Comparison of ENCODE assay signal across 8 cellular contexts in genomic region chr14:69768873-69769272, GRCh38. TPM values are rescaled to one million over a fixed set of nuclear protein-coding genes. Genes with fewer than 3 reads are reported as not detected.
DNase-seq lines count a peak whose midpoint lies in the region; ATAC-seq and TF ChIP-seq lines count a peak whose summit lies in the region.

No MANE protein-coding gene starts in this region.

- peaks cover 56% of the 10 kb centered on the region for H3K36me3 ChIP-seq in CD4-positive, CD25-positive, alpha-beta regulatory T cell (ENCODE audit: control insufficient read depth, insufficient read depth, low read length)
- peaks cover 64% of the 10 kb centered on the region for H3K36me3 ChIP-seq in NT2/D1 (ENCODE audit: insufficient read depth, insufficient read length, low read length)

- peaks cover 55% of the 10 kb centered on the region for H3K4me1 ChIP-seq in CD4-positive, CD25-positive, alpha-beta regulatory T cell (ENCODE audit: control insufficient read depth, insufficient read depth, low read length, poor library complexity, severe bottlenecking)
- H3K4me1 ChIP-seq in NT2/D1 (ENCODE audit: insufficient read depth, insufficient read length), result no peaks in the 10 kb centered on the region

- peak overlapping the region; percentile 66 to 100 (median 100) for H3K27ac Mint-ChIP-seq in CD4-positive, CD25-positive, alpha-beta regulatory T cell
- H3K27ac Mint-ChIP-seq in effector memory CD8-positive, alpha-beta T cell, result peak overlapping the region; percentile 99 to 100
- peak overlapping the region; percentile 100 for H3K27ac Mint-ChIP-seq in nephron progenitor cell

- H3K9ac ChIP-seq in NT2/D1 (ENCODE audit: insufficient read length, low read depth), result no peak overlapping the region

- peaks cover 41 to 78% (median 61%) of the 10 kb centered on the region in 4 donors for H3K4me1 Mint-ChIP-seq in CD4-positive, CD25-positive, alpha-beta regulatory T cell
- H3K4me1 Mint-ChIP-seq in effector memory CD8-positive, alpha-beta T cell (ENCODE audit: low read depth in 2 of 2), result peaks cover 52 to 62% of the 10 kb centered on the region in 2 donors
- H3K4me1 Mint-ChIP-seq in nephron progenitor cell, result peaks cover 51% of the 10 kb centered on the region

- peaks cover 13% of the 10 kb centered on the region for H3K27me3 Mint-ChIP-seq in CD4-positive, CD25-positive, alpha-beta regulatory T cell
- no peaks in the 10 kb centered on the region for H3K27me3 Mint-ChIP-seq in effector memory CD8-positive, alpha-beta T cell
- no peaks in the 10 kb centered on the region for H3K27me3 Mint-ChIP-seq in nephron progenitor cell (ENCODE audit: low read depth, poor library complexity)

- ATAC-seq in CD4-positive, CD25-positive, alpha-beta regulatory T cell (ENCODE audit: low read depth in 2 of 2), result no peak
- no peak for ATAC-seq in effector memory CD8-positive, alpha-beta T cell (replicated peaks)

- DNase-seq in CD4-positive, CD25-positive, alpha-beta regulatory T cell, result no peak
- DNase-seq in NT2/D1 (ENCODE audit: low read depth, low spot score) (no peak), nephron progenitor cell (no peak), germinal center (ENCODE audit: low spot score) (no peak), NCI-H146 treated with DMSO at 0.1 percent for 48 hours (lab: John Stamatoyannopoulos, UW; ENCODE audit: unreplicated experiment) (no peak), NCI-H82 treated with DMSO at 0.1 percent for 48 hours (lab: John Stamatoyannopoulos, UW; ENCODE audit: unreplicated experiment) (no peak), AG20443 (ENCODE audit: low spot score) (no peak)
- no peak for DNase-seq in effector memory CD8-positive, alpha-beta T cell

- H3K27me3 ChIP-seq in CD4-positive, CD25-positive, alpha-beta regulatory T cell (ENCODE audit: control insufficient read depth, insufficient read depth, low read length), result no peaks in the 10 kb centered on the region
- H3K27me3 ChIP-seq in NT2/D1 (ENCODE audit: insufficient read depth, insufficient read length), result no peaks in the 10 kb centered on the region

- peak overlapping the region; percentile 17 for H3K27ac ChIP-seq in CD4-positive, CD25-positive, alpha-beta regulatory T cell (ENCODE audit: insufficient read depth, low read length, poor library complexity, severe bottlenecking)

- H3K4me3 ChIP-seq in CD4-positive, CD25-positive, alpha-beta regulatory T cell (ENCODE audit: low read depth, low read length), result peak overlapping the region; percentile 97
- peak overlapping the region; percentile 13 for H3K4me3 ChIP-seq in NT2/D1 (ENCODE audit: insufficient read length, low read depth)

- peak overlapping the region; percentile 99 to 100 (median 100) for H3K4me3 Mint-ChIP-seq in CD4-positive, CD25-positive, alpha-beta regulatory T cell
- H3K4me3 Mint-ChIP-seq in effector memory CD8-positive, alpha-beta T cell, result peak overlapping the region; percentile 97 to 100
- peak overlapping the region; percentile 97 for H3K4me3 Mint-ChIP-seq in nephron progenitor cell

- no peaks in the 10 kb centered on the region for H3K9me3 ChIP-seq in CD4-positive, CD25-positive, alpha-beta regulatory T cell (ENCODE audit: control insufficient read depth in 2 of 2, low read length in 2 of 2)
- H3K9me3 ChIP-seq in NT2/D1 (ENCODE audit: insufficient read depth, low read length), result no peaks in the 10 kb centered on the region

- H3K36me3 Mint-ChIP-seq in CD4-positive, CD25-positive, alpha-beta regulatory T cell, result peaks cover 54% of the 10 kb centered on the region
- peaks cover 82% of the 10 kb centered on the region for H3K36me3 Mint-ChIP-seq in effector memory CD8-positive, alpha-beta T cell (ENCODE audit: insufficient read depth)
- peaks cover 73% of the 10 kb centered on the region for H3K36me3 Mint-ChIP-seq in nephron progenitor cell (ENCODE audit: low read depth)

- TF ChIP-seq CTCF in nephron progenitor cell (IDR thresholded peaks at IDR 0.05), result no peak

- H3K9me3 Mint-ChIP-seq in CD4-positive, CD25-positive, alpha-beta regulatory T cell, result peaks cover 0 to 6% (median 0%) of the 10 kb centered on the region in 7 donors
- H3K9me3 Mint-ChIP-seq in effector memory CD8-positive, alpha-beta T cell, result no peaks in the 10 kb centered on the region
- H3K9me3 Mint-ChIP-seq in nephron progenitor cell, result peaks cover 14% of the 10 kb centered on the region

RNA-seq across cellular contexts. Expression of gene SRSF5, which starts 1.9 kb away (rescaled TPM):
- total RNA-seq in CD4-positive, CD25-positive, alpha-beta regulatory T cell, result 1,477 TPM
- 1,000 to 10,000 TPM in 3 of 4 donors, 100 to 1,000 TPM in 1; 909 to 1,385 (median 1,115) TPM for polyA plus RNA-seq in CD4-positive, CD25-positive, alpha-beta regulatory T cell

RNA-seq across cellular contexts. Expression of gene SLC10A1, which starts 28.2 kb away (rescaled TPM):
- total RNA-seq in CD4-positive, CD25-positive, alpha-beta regulatory T cell, result not detected
- under 1 TPM in 3 of 4 donors, not detected in 1; 0.17 to 0.39 (median 0.21) TPM for polyA plus RNA-seq in CD4-positive, CD25-positive, alpha-beta regulatory T cell
